ENCODE assay signal across 8 cellular contexts in genomic region chr6:89432875-89433636, GRCh38. TPM values are rescaled to one million over a fixed set of nuclear protein-coding genes. Genes with fewer than 3 reads are reported as not detected.
DNase-seq lines count a peak whose midpoint lies in the region; ATAC-seq and TF ChIP-seq lines count a peak whose summit lies in the region.

Gene ANKRD6, plus strand, starts transcription at chr6:89433152. Its CDS starts 133,825 bp downstream, at chr6:89566977.

- no peaks in the 10 kb centered on the region for H3K9me2 ChIP-seq in PC-3 (replicated peaks; ENCODE audit: low read length)

- peak within 1 kb of the TSS; percentile 62 for H3K4me3 ChIP-seq in CD8-positive, alpha-beta memory T cell (ENCODE audit: low read length)
- peak within 1 kb of the TSS; percentile 71 for H3K4me3 ChIP-seq in PC-3 (ENCODE audit: low read length)

- no peaks in the 10 kb centered on the region for H3F3A ChIP-seq in PC-3 (ENCODE audit: low read length, unreplicated experiment)

- POLR2A ChIA-PET in CD8-positive, alpha-beta memory T cell (lab: Charles Lee), result interaction anchor here (1.1 kb wide), 1 partner anchor 42 kb away, joined by 3 read pairs; no protein-coding TSS in a partner anchor
- POLR2A ChIA-PET in PC-3 (lab: Charles Lee; ENCODE audit: unreplicated experiment), result no interaction called here

- no peaks in the 10 kb centered on the region for H3K9me3 Mint-ChIP-seq in CD8-positive, alpha-beta memory T cell
- peaks cover 3% of the 10 kb centered on the region for H3K9me3 Mint-ChIP-seq in nephron
- H3K9me3 Mint-ChIP-seq in stimulated activated naive CD8-positive, alpha-beta T cell treated with anti-CD3 and anti-CD28 coated beads, Interleukin-15, Interleukin-2, amounts not matched to agents 100 ng/mL and 50 ng/mL, for 24 hours, result no peaks in the 10 kb centered on the region

- TF ChIP-seq CTCF in PC-3 (conservative IDR thresholded peaks at IDR 0.05; ENCODE audit: low read depth, low read length), result peak; percentile 59
- TF ChIP-seq CTCF in nephron (IDR thresholded peaks at IDR 0.05; ENCODE audit: unreplicated experiment in 3 of 3), result peak; percentile 84 to 88 (median 85)

- peaks cover 24 to 40% (median 24%) of the 10 kb centered on the region in 3 donors for H3K4me1 Mint-ChIP-seq in CD8-positive, alpha-beta memory T cell
- H3K4me1 Mint-ChIP-seq in nephron, result peaks cover 42% of the 10 kb centered on the region
- H3K4me1 Mint-ChIP-seq in stimulated activated naive CD8-positive, alpha-beta T cell treated with anti-CD3 and anti-CD28 coated beads, Interleukin-15, Interleukin-2, amounts not matched to agents 100 ng/mL and 50 ng/mL, for 24 hours (ENCODE audit: low read depth), result peaks cover 27% of the 10 kb centered on the region

- peaks cover 6% of the 10 kb centered on the region for H3K4me1 ChIP-seq in CD8-positive, alpha-beta memory T cell (ENCODE audit: insufficient read depth, low read length)
- H3K4me1 ChIP-seq in PC-3 (ENCODE audit: insufficient read depth, low read length), result no peaks in the 10 kb centered on the region

- peak within 1 kb of the TSS; percentile 83 for H3K4me2 ChIP-seq in PC-3 (ENCODE audit: low read length)

- no peaks in the 10 kb centered on the region for H4K20me1 ChIP-seq in PC-3 (ENCODE audit: low read length)

- DNase-seq in CD8-positive, alpha-beta memory T cell, result peak; percentile 78 to 83 (median 78)
- DNase-seq in PC-3 (peak; percentile 77), activated T-helper 1 cell treated with Interleukin-2 at 50 U/mL for 16 hours (ENCODE audit: low read depth) (peak; percentile 75), fibroblast of peridontal ligament (ENCODE audit: extremely low read depth) (peak; percentile 17)

- H3K27ac Mint-ChIP-seq in CD8-positive, alpha-beta memory T cell, result peak within 1 kb of the TSS in 7 of 8 donors; percentile 67 to 92 (median 83)
- H3K27ac Mint-ChIP-seq in nephron, result peak within 1 kb of the TSS in 2 of 3 experiments; percentile 71 to 84
- H3K27ac Mint-ChIP-seq in stimulated activated naive CD8-positive, alpha-beta T cell treated with anti-CD3 and anti-CD28 coated beads, Interleukin-15, Interleukin-2, amounts not matched to agents 100 ng/mL and 50 ng/mL, for 24 hours, result peak within 1 kb of the TSS; percentile 50

- intact Hi-C loops in PC-3 (cut with micrococcal nuclease), result loop anchor here (1.0 to 5.0 kb wide), 2 partner anchors 164 to 177 kb away; no protein-coding TSS in a partner anchor

- H3K27ac ChIP-seq in CD8-positive, alpha-beta memory T cell (ENCODE audit: low read depth, low read length), result peak within 1 kb of the TSS; percentile 24
- no peak within 1 kb of the TSS for H3K27ac ChIP-seq in PC-3 (ENCODE audit: low read length)

- H2AFZ ChIP-seq in PC-3 (ENCODE audit: low read length), result peak within 1 kb of the TSS; percentile 83

- peak within 1 kb of the TSS; percentile 85 to 95 (median 89) for H3K4me3 Mint-ChIP-seq in CD8-positive, alpha-beta memory T cell
- peak within 1 kb of the TSS; percentile 88 to 96 (median 88) for H3K4me3 Mint-ChIP-seq in nephron
- peak within 1 kb of the TSS; percentile 73 for H3K4me3 Mint-ChIP-seq in stimulated activated naive CD8-positive, alpha-beta T cell treated with anti-CD3 and anti-CD28 coated beads, Interleukin-15, Interleukin-2, amounts not matched to agents 100 ng/mL and 50 ng/mL, for 24 hours

- H3K27me3 ChIP-seq in CD8-positive, alpha-beta memory T cell (ENCODE audit: insufficient read depth, low read length, poor library complexity, severe bottlenecking), result no peaks in the 10 kb centered on the region
- H3K27me3 ChIP-seq in PC-3 (ENCODE audit: low read length), result no peaks in the 10 kb centered on the region

- H3K9ac ChIP-seq in PC-3 (ENCODE audit: low read length), result peak within 1 kb of the TSS; percentile 56; the same call in 1 of the 2 replicates

- no peaks in the 10 kb centered on the region for H3K9me3 ChIP-seq in CD8-positive, alpha-beta memory T cell (ENCODE audit: low read length)
- H3K9me3 ChIP-seq in PC-3 (ENCODE audit: low read length), result no peaks in the 10 kb centered on the region

- CTCF ChIA-PET in CD8-positive, alpha-beta memory T cell (lab: Charles Lee), result interaction anchor here (0.6 to 3.6 kb wide), 30 partner anchors 8 to 229 kb away, joined by 3 to 70 read pairs (median 4); partner anchors contain the start of genes LYRM2 and RRAGD
- CTCF ChIA-PET in PC-3 (lab: Charles Lee), result interaction anchor here (0.6 to 1.4 kb wide), 2 partner anchors 165 to 548 kb away, joined by 4 read pairs; no protein-coding TSS in a partner anchor

- BruUV-seq in PC-3 (replicated peaks; lab: Mats Ljungman, UMichigan), result no TSS peak

- H3K27me3 Mint-ChIP-seq in CD8-positive, alpha-beta memory T cell, result peaks cover 2 to 4% of the 10 kb centered on the region in 2 donors
- H3K27me3 Mint-ChIP-seq in nephron (ENCODE audit: low read depth), result no peaks in the 10 kb centered on the region
- peaks cover 13% of the 10 kb centered on the region for H3K27me3 Mint-ChIP-seq in stimulated activated naive CD8-positive, alpha-beta T cell treated with anti-CD3 and anti-CD28 coated beads, Interleukin-15, Interleukin-2, amounts not matched to agents 100 ng/mL and 50 ng/mL, for 24 hours

- H3K79me2 ChIP-seq in PC-3 (ENCODE audit: low read length), result no peaks in the 10 kb centered on the region

- ATAC-seq in GM19452 (IDR thresholded peaks at IDR 0.05; ENCODE audit: unreplicated experiment) (peak; percentile 91), HG03558 (IDR thresholded peaks at IDR 0.05; ENCODE audit: extremely low read depth, unreplicated experiment) (peak; percentile 81), PC-3 (peak; percentile 92)

- peaks cover 0 to 3% (median 0%) of the 10 kb centered on the region in 3 donors for H3K36me3 Mint-ChIP-seq in CD8-positive, alpha-beta memory T cell
- H3K36me3 Mint-ChIP-seq in nephron (ENCODE audit: low read depth), result no peaks in the 10 kb centered on the region
- H3K36me3 Mint-ChIP-seq in stimulated activated naive CD8-positive, alpha-beta T cell treated with anti-CD3 and anti-CD28 coated beads, Interleukin-15, Interleukin-2, amounts not matched to agents 100 ng/mL and 50 ng/mL, for 24 hours (ENCODE audit: low read depth), result no peaks in the 10 kb centered on the region

- no peaks in the 10 kb centered on the region for H3K36me3 ChIP-seq in CD8-positive, alpha-beta memory T cell (ENCODE audit: insufficient read depth, low read length)
- no peaks in the 10 kb centered on the region for H3K36me3 ChIP-seq in PC-3 (ENCODE audit: low read depth, low read length)

RNA-seq across cellular contexts. Expression of gene ANKRD6, which starts in this region (rescaled TPM):
- 1 to 10 TPM; 3.0 to 3.4 TPM for total RNA-seq in CD8-positive, alpha-beta memory T cell
- 2.8 TPM for polyA plus RNA-seq in CD8-positive, alpha-beta memory T cell
- 5.6 and 6.9 TPM in 2 replicates for total RNA-seq in PC-3 (2014; rRNA removed)

Comparison
In these comparisons a context has a peak if more than half of its experiments do, and no peak if none do; other contexts are left out.
1. DNase-seq: peak in every context shown above with its lines; median percentile 78 in CD8-positive, alpha-beta memory T cell; 77 in PC-3; 75 in activated T-helper 1 cell treated with Interleukin-2 at 50 U/mL for 16 hours; 17 in fibroblast of peridontal ligament.